16 cellular contexts compared by ENCODE assay signal in the genomic region with DNA sequence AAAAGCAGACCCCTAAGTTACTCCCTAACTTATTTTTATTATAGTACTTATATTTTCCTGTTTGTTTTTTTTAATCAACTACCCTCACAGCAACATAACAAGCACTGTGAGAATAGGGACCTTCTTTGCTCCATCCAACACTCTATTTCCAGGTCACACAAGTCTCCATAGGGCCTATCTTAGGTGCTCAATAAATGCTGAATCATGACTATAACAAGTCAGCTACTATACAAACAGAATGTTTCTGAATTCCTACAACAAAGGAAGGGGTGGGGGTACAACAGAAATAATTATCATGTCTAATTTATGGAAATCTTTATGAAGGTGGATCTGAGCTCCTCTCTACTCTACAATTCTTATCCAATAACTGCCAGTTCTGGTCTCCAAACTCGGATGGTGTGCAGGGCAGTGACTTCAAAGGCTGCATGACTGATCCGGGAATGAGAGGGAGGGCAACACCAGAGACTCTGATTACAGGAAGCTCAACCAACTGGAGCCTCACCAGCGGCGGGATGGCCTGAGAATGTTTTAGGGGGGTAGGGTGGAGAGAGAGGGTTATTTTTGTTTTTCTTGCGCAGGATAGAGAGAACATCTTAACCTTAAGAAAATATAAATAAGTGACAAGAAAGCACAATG.
DNase-seq lines count a peak whose midpoint lies in the region; ATAC-seq, FAIRE-seq and TF ChIP-seq lines count a peak whose summit lies in the region.
"Had no signal": no experiment of that assay in that cellular context is flagged by ENCODE, and none has a peak within 500 bp of the region (broad histone marks: within the 10 kb centered on the region; RNA-seq: fewer than 3 reads in every experiment).

No MANE protein-coding gene starts in this region.

- TF ChIP-seq EP300 in HepG2 (IDR thresholded peaks at IDR 0.05; ENCODE audit: low read depth in 2 of 2, low read length in 2 of 2) (no peak), HepG2 (CRISPR knock-in tag; IDR thresholded peaks at IDR 0.05; ENCODE audit: borderline replicate concordance) (no peak)

- no peak overlapping the region for H2BK15ac ChIP-seq in mesendoderm (replicated peaks; ENCODE audit: low read depth)

- no TSS peak for BruUV-seq in HepG2 (replicated peaks; lab: Mats Ljungman, UMichigan)

- POLR2A ChIA-PET in HepG2 (lab: Yijun Ruan, JAX): no interaction called here

- H3K4me1 Mint-ChIP-seq in T-helper 17 cell (peaks cover 30% of the 10 kb centered on the region), endothelial cell (ENCODE audit: unreplicated experiment) (peaks cover 18% of the 10 kb centered on the region)
- peaks cover 86% of the 10 kb centered on the region for H3K4me1 Mint-ChIP-seq in stimulated activated naive CD8-positive, alpha-beta T cell treated with anti-CD3 and anti-CD28 coated beads, Interleukin-15, amount 100 ng/mL, for 72 hours

- H3K27me3 Mint-ChIP-seq in T-helper 17 cell (no peaks in the 10 kb centered on the region), endothelial cell (ENCODE audit: unreplicated experiment) (no peaks in the 10 kb centered on the region)
- no peaks in the 10 kb centered on the region for H3K27me3 Mint-ChIP-seq in stimulated activated naive CD8-positive, alpha-beta T cell treated with anti-CD3 and anti-CD28 coated beads, Interleukin-15, amount 100 ng/mL, for 72 hours

- no peak overlapping the region for H2BK120ac ChIP-seq in mesendoderm (ENCODE audit: low read depth, low read length)

- no peak overlapping the region for H3K27ac ChIP-seq in HepG2 (ENCODE audit: extremely low read length, insufficient read depth, low read length)
- no peak overlapping the region for H3K27ac ChIP-seq in right lobe of liver
- H3K27ac ChIP-seq in mesendoderm (ENCODE audit: low read depth, low read length): no peak overlapping the region
- H3K27ac ChIP-seq: hepatocyte, Peyer's patch had no signal

- H3K79me1 ChIP-seq in mesendoderm (ENCODE audit: low read length): no peaks in the 10 kb centered on the region

- H3K36me3 Mint-ChIP-seq in T-helper 17 cell (ENCODE audit: low read depth) (peaks cover 11% of the 10 kb centered on the region), endothelial cell (ENCODE audit: low read depth, unreplicated experiment) (no peaks in the 10 kb centered on the region)

- FAIRE-seq in HepG2 (lab: Jason Lieb, UNC): no peak
- FAIRE-seq: HTR-8/SVneo, kidney had no signal

- no peak for ATAC-seq in HepG2
- no peak for ATAC-seq in right lobe of liver
- ATAC-seq in T-helper 17 cell: no peak
- no peak for ATAC-seq in stimulated activated naive CD8-positive, alpha-beta T cell treated with anti-CD3 and anti-CD28 coated beads, Interleukin-15, amount 100 ng/mL, for 72 hours
- ATAC-seq: activated CD8-positive, alpha-beta memory T cell treated with anti-CD3 and anti-CD28 coated beads, Interleukin-2, amount 10 ng/mL, durations not matched to agents 7 days and 5 days had no signal

- no peak overlapping the region for H2AK5ac ChIP-seq in mesendoderm (ENCODE audit: low read length)

- H4K5ac ChIP-seq in mesendoderm (ENCODE audit: low read length): no peak overlapping the region

- H3K4me3 Mint-ChIP-seq in T-helper 17 cell (no peak overlapping the region), endothelial cell (ENCODE audit: unreplicated experiment) (no peak overlapping the region)
- H3K4me3 Mint-ChIP-seq in stimulated activated naive CD8-positive, alpha-beta T cell treated with anti-CD3 and anti-CD28 coated beads, Interleukin-15, amount 100 ng/mL, for 72 hours: no peak overlapping the region
- H3K4me3 Mint-ChIP-seq: activated CD8-positive, alpha-beta memory T cell treated with anti-CD3 and anti-CD28 coated beads, Interleukin-2, amount 10 ng/mL, durations not matched to agents 7 days and 5 days had no signal

- H3K9me3 Mint-ChIP-seq in stimulated activated naive CD8-positive, alpha-beta T cell treated with anti-CD3 and anti-CD28 coated beads, Interleukin-15, amount 100 ng/mL, for 72 hours: no peaks in the 10 kb centered on the region
- H3K9me3 Mint-ChIP-seq in endothelial cell (ENCODE audit: unreplicated experiment): no peaks in the 10 kb centered on the region

- H4K8ac ChIP-seq in mesendoderm (ENCODE audit: low read depth, low read length): no peak overlapping the region

- DNase-seq in HepG2 (ENCODE audit: low spot score) (no peak), right lobe of liver (no peak), T-helper 17 cell (no peak), fibroblast of peridontal ligament (ENCODE audit: extremely low read depth) (peak; percentile 23), endothelial cell (ENCODE audit: low spot score) (no peak), cerebellum (ENCODE audit: low spot score) (no peak), mesendoderm (no peak)
- no peak for DNase-seq in stimulated activated naive CD8-positive, alpha-beta T cell treated with anti-CD3 and anti-CD28 coated beads, Interleukin-15, amount 100 ng/mL, for 72 hours
- DNase-seq: activated CD8-positive, alpha-beta memory T cell treated with anti-CD3 and anti-CD28 coated beads, Interleukin-2, amount 10 ng/mL, durations not matched to agents 7 days and 5 days; Caco-2; kidney; Peyer's patch; right cardiac atrium; stimulated activated CD4-positive, alpha-beta T cell treated with anti-CD3 and anti-CD28 coated beads, Interleukin-1b, Interleukin-23, amount 100 ng/mL, for 48 hours had no signal

- peak overlapping the region; percentile 85 for H3K27ac Mint-ChIP-seq in T-helper 17 cell
- peak overlapping the region; percentile 65 to 89 for H3K27ac Mint-ChIP-seq in stimulated activated naive CD8-positive, alpha-beta T cell treated with anti-CD3 and anti-CD28 coated beads, Interleukin-15, amount 100 ng/mL, for 72 hours
- no peak overlapping the region for H3K27ac Mint-ChIP-seq in endothelial cell (ENCODE audit: unreplicated experiment)
- H3K27ac Mint-ChIP-seq: activated CD8-positive, alpha-beta memory T cell treated with anti-CD3 and anti-CD28 coated beads, Interleukin-2, amount 10 ng/mL, durations not matched to agents 7 days and 5 days had no signal

- CTCF ChIA-PET in HepG2 (lab: Yijun Ruan, JAX; ENCODE audit: low intra/inter-chr PET ratio, low total read pairs): no interaction called here

- H3K18ac ChIP-seq in mesendoderm (ENCODE audit: low read length): no peak overlapping the region

- in situ Hi-C loops in HepG2 (cut with HindIII; ENCODE audit: extremely low pct_ligation_motif_present, low pct_unique_long_range_greater_than_20kb): no loop called here

- no peak overlapping the region for H2BK5ac ChIP-seq in mesendoderm (ENCODE audit: low read length)

- TF ChIP-seq RAD21 in HepG2 (CRISPR knock-in tag; IDR thresholded peaks at IDR 0.05): no peak

- H3K4me2 ChIP-seq in HepG2 (ENCODE audit: low read depth, low read length) (no peak overlapping the region), mesendoderm (ENCODE audit: low read length) (no peak overlapping the region)
- H3K4me2 ChIP-seq: hepatocyte had no signal

- H3K27me3 ChIP-seq in HepG2 (ENCODE audit: control insufficient read depth in 1 of 2, insufficient read depth in 2 of 2, low read length in 2 of 2): no peaks in the 10 kb centered on the region; a peak in 1 of 5 replicates
- peaks cover 0 to 7% of the 10 kb centered on the region in 2 donors for H3K27me3 ChIP-seq in right lobe of liver
- H3K27me3 ChIP-seq in mesendoderm (ENCODE audit: insufficient read depth, low read length, poor library complexity): no peaks in the 10 kb centered on the region
- H3K27me3 ChIP-seq: hepatocyte, Peyer's patch had no signal

- intact Hi-C loops in HepG2 (cut with micrococcal nuclease; ENCODE audit: unreplicated experiment) (loop anchor here (1.0 kb wide), 1 partner anchor 123 kb away; no protein-coding TSS in a partner anchor), right lobe of liver (cut with DNase I) (no loop called here)

- H3K79me2 ChIP-seq in HepG2 (ENCODE audit: insufficient read depth, low read length) (no peaks in the 10 kb centered on the region), mesendoderm (ENCODE audit: control insufficient read depth, insufficient read depth, low read length) (no peaks in the 10 kb centered on the region)
- H3K79me2 ChIP-seq: hepatocyte had no signal

- H3K23ac ChIP-seq in mesendoderm (ENCODE audit: low read length): no peak overlapping the region

- no peaks in the 10 kb centered on the region for H4K20me1 ChIP-seq in HepG2 (ENCODE audit: insufficient read depth, low read length)

- H3K4me1 ChIP-seq in HepG2 (ENCODE audit: insufficient read depth, low read length): peaks cover 8% of the 10 kb centered on the region; the same call in 1 of the 2 replicates
- no peaks in the 10 kb centered on the region for H3K4me1 ChIP-seq in right lobe of liver
- no peaks in the 10 kb centered on the region for H3K4me1 ChIP-seq in mesendoderm (ENCODE audit: control insufficient read depth, low read depth, low read length)
- H3K4me1 ChIP-seq: Caco-2, Peyer's patch had no signal

- no peaks in the 10 kb centered on the region for H3K9me3 ChIP-seq in HepG2 (ENCODE audit: low read length)
- no peaks in the 10 kb centered on the region for H3K9me3 ChIP-seq in right lobe of liver
- no peaks in the 10 kb centered on the region for H3K9me3 ChIP-seq in T-helper 17 cell (ENCODE audit: control insufficient read depth, low read length, poor library complexity, severe bottlenecking)
- H3K9me3 ChIP-seq: Caco-2, Peyer's patch had no signal

- H3K9ac ChIP-seq in HepG2 (ENCODE audit: insufficient read depth, low read depth, low read length) (no peak overlapping the region), mesendoderm (ENCODE audit: low read length) (no peak overlapping the region)

- no peak for TF ChIP-seq POLR2A in HepG2 (IDR thresholded peaks at IDR 0.05; ENCODE audit: insufficient read depth in 1 of 2, low read depth in 2 of 2, low read length in 2 of 2)
- TF ChIP-seq POLR2A in right lobe of liver (IDR thresholded peaks at IDR 0.05): no peak

- H3K4me3 ChIP-seq in HepG2 (replicated peaks in 1 of 3; ENCODE audit: insufficient read depth in 1 of 3, low read depth in 2 of 3, low read length in 3 of 3): no peak overlapping the region
- H3K4me3 ChIP-seq in right lobe of liver: no peak overlapping the region
- H3K4me3 ChIP-seq in mesendoderm (ENCODE audit: low read length): no peak overlapping the region
- H3K4me3 ChIP-seq: hepatocyte, Peyer's patch had no signal

- TF ChIP-seq CTCF in HepG2 (CRISPR knock-in tag; IDR thresholded peaks at IDR 0.05): no peak
- TF ChIP-seq CTCF in right lobe of liver (IDR thresholded peaks at IDR 0.05): no peak
- TF ChIP-seq CTCF in endothelial cell (IDR thresholded peaks at IDR 0.05; ENCODE audit: unreplicated experiment): no peak

- no peak overlapping the region for H3K56ac ChIP-seq in mesendoderm (ENCODE audit: low read length)

- 29% methylated on average over 5 of the region's 5 CpGs for WGBS in HepG2 (ENCODE audit: low lambda C conversion rate)
- WGBS in right lobe of liver (ENCODE audit: insufficient coverage, low coverage, low lambda C conversion rate, missing lambda C conversion rate): 57% methylated on average over 5 of the region's 5 CpGs
- no CpG with 5 or more reads among the region's 5 CpGs for WGBS in mesendoderm (ENCODE audit: extremely low coverage, insufficient coverage, low lambda C conversion rate)

- no peak overlapping the region for H3K4ac ChIP-seq in mesendoderm (ENCODE audit: low read depth, low read length)

- no peaks in the 10 kb centered on the region for H3K36me3 ChIP-seq in HepG2 (replicated peaks in 1 of 2; ENCODE audit: control insufficient read depth in 1 of 2, insufficient read depth in 2 of 2, low read length in 2 of 2)
- no peaks in the 10 kb centered on the region for H3K36me3 ChIP-seq in right lobe of liver
- no peaks in the 10 kb centered on the region for H3K36me3 ChIP-seq in mesendoderm (ENCODE audit: control insufficient read depth, insufficient read depth, low read length)
- H3K36me3 ChIP-seq: Peyer's patch had no signal

- H2AFZ ChIP-seq in HepG2 (ENCODE audit: low read length): no peak overlapping the region
- H2AFZ ChIP-seq: hepatocyte had no signal
